ENCODE assay signal across 1 cellular context in the genomic region with DNA sequence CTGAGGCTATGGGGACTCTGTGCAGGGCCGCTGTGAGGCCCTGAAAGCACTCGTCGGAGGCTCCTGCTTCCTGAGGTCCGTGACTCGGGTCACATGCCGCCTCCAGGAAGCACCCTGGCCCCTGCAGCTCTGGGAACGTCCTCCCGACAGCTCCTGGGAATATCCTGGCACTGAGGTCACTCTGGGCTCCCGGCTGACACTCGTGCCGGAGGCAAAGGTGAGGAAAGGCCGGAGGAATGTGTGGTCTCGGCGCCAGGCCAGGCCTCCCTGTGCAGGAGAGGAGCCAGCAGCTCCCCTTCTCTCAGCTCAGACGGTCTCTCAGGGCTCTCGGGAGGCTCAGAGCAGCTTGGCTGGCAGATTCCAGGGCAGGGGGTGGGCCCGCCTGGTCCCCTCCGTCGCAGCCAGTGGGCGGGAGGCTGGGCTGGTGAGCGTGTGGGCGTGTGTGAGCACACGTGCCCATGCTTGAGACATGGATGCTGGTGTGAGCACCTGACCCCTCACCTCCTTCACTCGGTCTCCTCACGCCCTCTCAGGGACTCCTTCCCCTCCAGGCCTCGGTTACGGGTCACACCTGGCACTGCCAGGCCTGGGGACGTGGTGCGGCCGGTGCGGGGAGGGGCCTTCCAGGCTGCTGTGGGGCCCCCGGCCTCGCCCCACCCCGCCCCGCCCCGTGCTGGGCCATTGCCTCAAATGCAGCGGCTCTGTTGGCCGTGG.
A peak's percentile ranks its signal among the peaks of the same experiment; 100 is the strongest.
TF ChIP-seq lines count a peak whose summit lies in the region.

No MANE protein-coding gene starts in this region.

TF ChIP-seq in HepG2, 621 proteins besides CTCF, POLR2A, EP300 and RAD21 (continued from another document and continues in another):
- TF ChIP-seq, protein P1, sequence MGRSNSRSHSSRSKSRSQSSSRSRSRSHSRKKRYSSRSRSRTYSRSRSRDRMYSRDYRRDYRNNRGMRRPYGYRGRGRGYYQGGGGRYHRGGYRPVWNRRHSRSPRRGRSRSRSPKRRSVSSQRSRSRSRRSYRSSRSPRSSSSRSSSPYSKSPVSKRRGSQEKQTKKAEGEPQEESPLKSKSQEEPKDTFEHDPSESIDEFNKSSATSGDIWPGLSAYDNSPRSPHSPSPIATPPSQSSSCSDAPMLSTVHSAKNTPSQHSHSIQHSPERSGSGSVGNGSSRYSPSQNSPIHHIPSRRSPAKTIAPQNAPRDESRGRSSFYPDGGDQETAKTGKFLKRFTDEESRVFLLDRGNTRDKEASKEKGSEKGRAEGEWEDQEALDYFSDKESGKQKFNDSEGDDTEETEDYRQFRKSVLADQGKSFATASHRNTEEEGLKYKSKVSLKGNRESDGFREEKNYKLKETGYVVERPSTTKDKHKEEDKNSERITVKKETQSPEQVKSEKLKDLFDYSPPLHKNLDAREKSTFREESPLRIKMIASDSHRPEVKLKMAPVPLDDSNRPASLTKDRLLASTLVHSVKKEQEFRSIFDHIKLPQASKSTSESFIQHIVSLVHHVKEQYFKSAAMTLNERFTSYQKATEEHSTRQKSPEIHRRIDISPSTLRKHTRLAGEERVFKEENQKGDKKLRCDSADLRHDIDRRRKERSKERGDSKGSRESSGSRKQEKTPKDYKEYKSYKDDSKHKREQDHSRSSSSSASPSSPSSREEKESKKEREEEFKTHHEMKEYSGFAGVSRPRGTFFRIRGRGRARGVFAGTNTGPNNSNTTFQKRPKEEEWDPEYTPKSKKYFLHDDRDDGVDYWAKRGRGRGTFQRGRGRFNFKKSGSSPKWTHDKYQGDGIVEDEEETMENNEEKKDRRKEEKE (IDR thresholded peaks at IDR 0.05): no peak
- TF ChIP-seq MYNN (CRISPR knock-in tag; IDR thresholded peaks at IDR 0.05; ENCODE audit: low read depth): no peak
- TF ChIP-seq, protein P2, sequence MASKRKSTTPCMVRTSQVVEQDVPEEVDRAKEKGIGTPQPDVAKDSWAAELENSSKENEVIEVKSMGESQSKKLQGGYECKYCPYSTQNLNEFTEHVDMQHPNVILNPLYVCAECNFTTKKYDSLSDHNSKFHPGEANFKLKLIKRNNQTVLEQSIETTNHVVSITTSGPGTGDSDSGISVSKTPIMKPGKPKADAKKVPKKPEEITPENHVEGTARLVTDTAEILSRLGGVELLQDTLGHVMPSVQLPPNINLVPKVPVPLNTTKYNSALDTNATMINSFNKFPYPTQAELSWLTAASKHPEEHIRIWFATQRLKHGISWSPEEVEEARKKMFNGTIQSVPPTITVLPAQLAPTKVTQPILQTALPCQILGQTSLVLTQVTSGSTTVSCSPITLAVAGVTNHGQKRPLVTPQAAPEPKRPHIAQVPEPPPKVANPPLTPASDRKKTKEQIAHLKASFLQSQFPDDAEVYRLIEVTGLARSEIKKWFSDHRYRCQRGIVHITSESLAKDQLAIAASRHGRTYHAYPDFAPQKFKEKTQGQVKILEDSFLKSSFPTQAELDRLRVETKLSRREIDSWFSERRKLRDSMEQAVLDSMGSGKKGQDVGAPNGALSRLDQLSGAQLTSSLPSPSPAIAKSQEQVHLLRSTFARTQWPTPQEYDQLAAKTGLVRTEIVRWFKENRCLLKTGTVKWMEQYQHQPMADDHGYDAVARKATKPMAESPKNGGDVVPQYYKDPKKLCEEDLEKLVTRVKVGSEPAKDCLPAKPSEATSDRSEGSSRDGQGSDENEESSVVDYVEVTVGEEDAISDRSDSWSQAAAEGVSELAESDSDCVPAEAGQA (IDR thresholded peaks at IDR 0.05; ENCODE audit: low read depth): no peak
- TF ChIP-seq, protein P2 (CRISPR knock-in tag; IDR thresholded peaks at IDR 0.05; ENCODE audit: borderline replicate concordance): no peak
- 0 out of 2 replicates have a peak, but pooled peaks have one; percentile 62 for TF ChIP-seq REL (CRISPR knock-in tag; conservative IDR thresholded peaks at IDR 0.05)
- TF ChIP-seq ZNF543 (CRISPR knock-in tag; IDR thresholded peaks at IDR 0.05): no peak
- no peak for TF ChIP-seq MATR3 (CRISPR knock-in tag; IDR thresholded peaks at IDR 0.05)
- no peak for TF ChIP-seq ZNF850 (CRISPR knock-in tag; conservative IDR thresholded peaks at IDR 0.05)
- peak; percentile 43; the same call in 1 of the 2 replicates for TF ChIP-seq BCL6 (CRISPR knock-in tag; IDR thresholded peaks at IDR 0.05)
- TF ChIP-seq CREB1 (IDR thresholded peaks at IDR 0.05): no peak
- no peak for TF ChIP-seq CREB1 (CRISPR knock-in tag; IDR thresholded peaks at IDR 0.05)
- no peak for TF ChIP-seq ZEB1 (IDR thresholded peaks at IDR 0.05; ENCODE audit: insufficient replicate concordance, low read depth)
- no peak for TF ChIP-seq GPN1 (CRISPR knock-in tag; IDR thresholded peaks at IDR 0.05; ENCODE audit: borderline replicate concordance)
- no peak for TF ChIP-seq AGO2 (optimal IDR thresholded peaks at IDR 0.05; ENCODE audit: low read depth, low read length)
- peak; percentile 66; the same call in 1 of the 2 replicates for TF ChIP-seq SPEN (CRISPR knock-in tag; IDR thresholded peaks at IDR 0.05; ENCODE audit: low read depth)
- 0 out of 2 replicates have a peak, but pooled peaks have one; percentile 26 for TF ChIP-seq ZSCAN9 (CRISPR knock-in tag; IDR thresholded peaks at IDR 0.05; ENCODE audit: borderline replicate concordance)
- 0 out of 2 replicates have a peak, but pooled peaks have one; percentile 27 for TF ChIP-seq ZNF232 (CRISPR knock-in tag; IDR thresholded peaks at IDR 0.05; ENCODE audit: borderline replicate concordance)
- no peak for TF ChIP-seq DR1 (CRISPR knock-in tag; IDR thresholded peaks at IDR 0.05)
- no peak for TF ChIP-seq ZNF180 (CRISPR knock-in tag; IDR thresholded peaks at IDR 0.05; ENCODE audit: borderline replicate concordance, low read depth)
- TF ChIP-seq ZZZ3 (CRISPR knock-in tag; IDR thresholded peaks at IDR 0.05; ENCODE audit: borderline replicate concordance): peak; percentile 43; the same call in 1 of the 2 replicates
- TF ChIP-seq, protein P3, sequence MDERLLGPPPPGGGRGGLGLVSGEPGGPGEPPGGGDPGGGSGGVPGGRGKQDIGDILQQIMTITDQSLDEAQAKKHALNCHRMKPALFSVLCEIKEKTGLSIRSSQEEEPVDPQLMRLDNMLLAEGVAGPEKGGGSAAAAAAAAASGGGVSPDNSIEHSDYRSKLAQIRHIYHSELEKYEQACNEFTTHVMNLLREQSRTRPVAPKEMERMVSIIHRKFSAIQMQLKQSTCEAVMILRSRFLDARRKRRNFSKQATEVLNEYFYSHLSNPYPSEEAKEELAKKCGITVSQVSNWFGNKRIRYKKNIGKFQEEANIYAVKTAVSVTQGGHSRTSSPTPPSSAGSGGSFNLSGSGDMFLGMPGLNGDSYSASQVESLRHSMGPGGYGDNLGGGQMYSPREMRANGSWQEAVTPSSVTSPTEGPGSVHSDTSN (CRISPR knock-in tag; IDR thresholded peaks at IDR 0.05): no peak
- TF ChIP-seq, protein P4, sequence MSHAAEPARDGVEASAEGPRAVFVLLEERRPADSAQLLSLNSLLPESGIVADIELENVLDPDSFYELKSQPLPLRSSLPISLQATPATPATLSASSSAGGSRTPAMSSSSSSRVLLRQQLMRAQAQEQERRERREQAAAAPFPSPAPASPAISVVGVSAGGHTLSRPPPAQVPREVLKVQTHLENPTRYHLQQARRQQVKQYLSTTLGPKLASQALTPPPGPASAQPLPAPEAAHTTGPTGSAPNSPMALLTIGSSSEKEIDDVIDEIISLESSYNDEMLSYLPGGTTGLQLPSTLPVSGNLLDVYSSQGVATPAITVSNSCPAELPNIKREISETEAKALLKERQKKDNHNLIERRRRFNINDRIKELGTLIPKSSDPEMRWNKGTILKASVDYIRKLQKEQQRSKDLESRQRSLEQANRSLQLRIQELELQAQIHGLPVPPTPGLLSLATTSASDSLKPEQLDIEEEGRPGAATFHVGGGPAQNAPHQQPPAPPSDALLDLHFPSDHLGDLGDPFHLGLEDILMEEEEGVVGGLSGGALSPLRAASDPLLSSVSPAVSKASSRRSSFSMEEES (CRISPR knock-in tag; IDR thresholded peaks at IDR 0.05): peak; percentile 87
- peak; percentile 84; the same call in 1 of the 2 replicates for TF ChIP-seq ZNF558 (CRISPR knock-in tag; IDR thresholded peaks at IDR 0.05; ENCODE audit: borderline replicate concordance)
- TF ChIP-seq, protein P5, sequence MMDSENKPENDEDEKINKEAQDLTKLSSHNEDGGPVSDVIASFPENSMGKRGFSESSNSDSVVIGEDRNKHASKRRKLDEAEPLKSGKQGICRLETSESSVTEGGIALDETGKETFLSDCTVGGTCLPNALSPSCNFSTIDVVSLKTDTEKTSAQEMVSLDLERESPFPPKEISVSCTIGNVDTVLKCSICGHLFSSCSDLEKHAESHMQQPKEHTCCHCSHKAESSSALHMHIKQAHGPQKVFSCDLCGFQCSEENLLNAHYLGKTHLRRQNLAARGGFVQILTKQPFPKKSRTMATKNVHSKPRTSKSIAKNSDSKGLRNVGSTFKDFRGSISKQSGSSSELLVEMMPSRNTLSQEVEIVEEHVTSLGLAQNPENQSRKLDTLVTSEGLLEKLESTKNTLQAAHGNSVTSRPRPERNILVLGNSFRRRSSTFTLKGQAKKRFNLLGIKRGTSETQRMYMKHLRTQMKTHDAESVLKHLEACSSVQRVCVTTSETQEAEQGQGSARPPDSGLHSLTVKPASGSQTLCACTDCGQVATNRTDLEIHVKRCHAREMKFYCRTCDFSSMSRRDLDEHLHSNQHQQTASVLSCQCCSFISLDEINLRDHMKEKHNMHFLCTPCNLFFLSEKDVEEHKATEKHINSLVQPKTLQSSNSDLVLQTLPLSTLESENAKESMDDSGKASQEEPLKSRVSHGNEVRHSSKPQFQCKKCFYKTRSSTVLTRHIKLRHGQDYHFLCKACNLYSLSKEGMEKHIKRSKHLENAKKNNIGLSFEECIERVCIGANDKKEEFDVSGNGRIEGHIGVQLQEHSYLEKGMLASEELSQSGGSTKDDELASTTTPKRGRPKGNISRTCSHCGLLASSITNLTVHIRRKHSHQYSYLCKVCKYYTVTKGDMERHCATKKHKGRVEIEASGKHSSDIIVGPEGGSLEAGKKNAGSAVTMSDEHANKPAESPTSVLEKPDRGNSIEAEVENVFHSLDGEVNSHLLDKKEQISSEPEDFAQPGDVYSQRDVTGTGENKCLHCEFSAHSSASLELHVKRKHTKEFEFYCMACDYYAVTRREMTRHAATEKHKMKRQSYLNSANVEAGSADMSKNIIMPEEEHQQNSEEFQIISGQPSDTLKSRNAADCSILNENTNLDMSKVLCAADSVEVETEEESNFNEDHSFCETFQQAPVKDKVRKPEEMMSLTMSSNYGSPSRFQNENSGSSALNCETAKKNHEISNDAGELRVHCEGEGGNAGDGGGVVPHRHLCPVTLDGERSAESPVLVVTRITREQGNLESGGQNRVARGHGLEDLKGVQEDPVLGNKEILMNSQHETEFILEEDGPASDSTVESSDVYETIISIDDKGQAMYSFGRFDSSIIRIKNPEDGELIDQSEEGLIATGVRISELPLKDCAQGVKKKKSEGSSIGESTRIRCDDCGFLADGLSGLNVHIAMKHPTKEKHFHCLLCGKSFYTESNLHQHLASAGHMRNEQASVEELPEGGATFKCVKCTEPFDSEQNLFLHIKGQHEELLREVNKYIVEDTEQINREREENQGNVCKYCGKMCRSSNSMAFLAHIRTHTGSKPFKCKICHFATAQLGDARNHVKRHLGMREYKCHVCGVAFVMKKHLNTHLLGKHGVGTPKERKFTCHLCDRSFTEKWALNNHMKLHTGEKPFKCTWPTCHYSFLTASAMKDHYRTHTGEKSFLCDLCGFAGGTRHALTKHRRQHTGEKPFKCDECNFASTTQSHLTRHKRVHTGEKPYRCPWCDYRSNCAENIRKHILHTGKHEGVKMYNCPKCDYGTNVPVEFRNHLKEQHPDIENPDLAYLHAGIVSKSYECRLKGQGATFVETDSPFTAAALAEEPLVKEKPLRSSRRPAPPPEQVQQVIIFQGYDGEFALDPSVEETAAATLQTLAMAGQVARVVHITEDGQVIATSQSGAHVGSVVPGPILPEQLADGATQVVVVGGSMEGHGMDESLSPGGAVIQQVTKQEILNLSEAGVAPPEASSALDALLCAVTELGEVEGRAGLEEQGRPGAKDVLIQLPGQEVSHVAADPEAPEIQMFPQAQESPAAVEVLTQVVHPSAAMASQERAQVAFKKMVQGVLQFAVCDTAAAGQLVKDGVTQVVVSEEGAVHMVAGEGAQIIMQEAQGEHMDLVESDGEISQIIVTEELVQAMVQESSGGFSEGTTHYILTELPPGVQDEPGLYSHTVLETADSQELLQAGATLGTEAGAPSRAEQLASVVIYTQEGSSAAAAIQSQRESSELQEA (CRISPR knock-in tag; IDR thresholded peaks at IDR 0.05; ENCODE audit: not compliant biosample characterization): no peak
- no peak for TF ChIP-seq SATB2 (CRISPR knock-in tag; IDR thresholded peaks at IDR 0.05)
- peak; percentile 47; the same call in 1 of the 2 replicates for TF ChIP-seq JUN (CRISPR knock-in tag; IDR thresholded peaks at IDR 0.05)
- TF ChIP-seq MTF2 (CRISPR knock-in tag; IDR thresholded peaks at IDR 0.05; ENCODE audit: borderline replicate concordance): no peak
- TF ChIP-seq RBFOX2 (IDR thresholded peaks at IDR 0.05; ENCODE audit: low read depth, low read length): peak; percentile 61; the same call in 1 of the 2 replicates
- TF ChIP-seq ZNF251 (CRISPR knock-in tag; IDR thresholded peaks at IDR 0.05): no peak
- TF ChIP-seq ZSCAN30 (CRISPR knock-in tag; IDR thresholded peaks at IDR 0.05): no peak
- TF ChIP-seq THYN1 (CRISPR knock-in tag; IDR thresholded peaks at IDR 0.05; ENCODE audit: borderline replicate concordance, low read depth): no peak
- TF ChIP-seq, protein P6, sequence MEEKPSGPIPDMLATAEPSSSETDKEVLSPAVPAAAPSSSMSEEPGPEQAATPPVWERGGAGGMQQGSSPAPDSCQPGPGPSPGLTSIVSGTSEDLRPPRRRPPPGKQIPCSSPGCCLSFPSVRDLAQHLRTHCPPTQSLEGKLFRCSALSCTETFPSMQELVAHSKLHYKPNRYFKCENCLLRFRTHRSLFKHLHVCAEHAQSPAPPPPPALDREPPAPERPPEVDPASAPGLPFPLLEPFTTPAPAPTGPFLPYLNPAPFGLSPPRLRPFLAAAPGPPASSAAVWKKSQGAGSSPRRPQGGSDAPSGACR (CRISPR knock-in tag; IDR thresholded peaks at IDR 0.05): no peak; the same call in 1 of the 2 replicates
- 0 out of 2 replicates have a peak, but pooled peaks have one; percentile 28 for TF ChIP-seq SAFB2 (CRISPR knock-in tag; IDR thresholded peaks at IDR 0.05; ENCODE audit: borderline replicate concordance, low read depth)
- no peak for TF ChIP-seq ZNF644 (CRISPR knock-in tag; IDR thresholded peaks at IDR 0.05; ENCODE audit: low read depth)
- TF ChIP-seq KLF9 (CRISPR knock-in tag; IDR thresholded peaks at IDR 0.05; ENCODE audit: low read depth): peak; percentile 54; the same call in 1 of the 2 replicates
- no peak for TF ChIP-seq HNRNPUL1 (IDR thresholded peaks at IDR 0.05; ENCODE audit: low read depth, low read length)
- TF ChIP-seq ZNF672 (CRISPR knock-in tag; IDR thresholded peaks at IDR 0.05): no peak
- peak; percentile 87 for TF ChIP-seq HIVEP1 (CRISPR knock-in tag; IDR thresholded peaks at IDR 0.05)
